ENCODE assay signal across 20 cellular contexts in genomic region chr5:137234973-137235943, GRCh38.
A peak's percentile ranks its signal among the peaks of the same experiment; 100 is the strongest.
DNase-seq lines count a peak whose midpoint lies in the region; ATAC-seq and TF ChIP-seq lines count a peak whose summit lies in the region.
"Had no signal": no experiment of that assay in that cellular context is flagged by ENCODE, and none has a peak within 500 bp of the region (broad histone marks: within the 10 kb centered on the region; RNA-seq: fewer than 3 reads in every experiment).

No MANE protein-coding gene starts in this region.

- no peaks in the 10 kb centered on the region for H3K4me1 ChIP-seq in smooth muscle cell (ENCODE audit: low read depth)
- H3K4me1 ChIP-seq: BLaER1 treated with 17β-estradiol and CSF1 and Interleukin-3, amounts not matched to agents 10 nM and 100 nM; gastrocnemius medialis; HAP-1 had no signal

- H3K9me3 ChIP-seq in smooth muscle cell (replicated peaks; ENCODE audit: low read depth), result no peaks in the 10 kb centered on the region
- H3K9me3 ChIP-seq: gastrocnemius medialis, HAP-1, MG63 had no signal

- peak overlapping the region; percentile 79 for H3K27ac ChIP-seq in smooth muscle cell (ENCODE audit: low read depth)
- H3K27ac ChIP-seq: BLaER1 treated with 17β-estradiol and CSF1 and Interleukin-3, amounts not matched to agents 10 nM and 100 nM; gastrocnemius medialis had no signal

- peak; percentile 78 for DNase-seq in SW480 (ENCODE audit: low spot score)
- DNase-seq in smooth muscle cell (lab: John Stamatoyannopoulos, UW; ENCODE audit: unreplicated experiment), result no peak
- no peak for DNase-seq in activated CD4-positive, alpha-beta T cell treated with anti-CD3 and anti-CD28 coated beads, Interleukin-2, amount 50 U/mL, for 4 hours
- no peak for DNase-seq in erythroblast (lab: John Stamatoyannopoulos, UW)
- DNase-seq in pons (ENCODE audit: low spot score), result no peak
- DNase-seq: activated CD4-positive, alpha-beta memory T cell treated with anti-CD3 and anti-CD28 coated beads for 36 hours; activated naive CD8-positive, alpha-beta T cell treated with anti-CD3 and anti-CD28 coated beads, Interleukin-2, amount 10 ng/mL, durations not matched to agents 7 days and 5 days; activated T-cell treated with anti-CD3 and anti-CD28 coated beads, Interleukin-2, amount 50 U/mL, for 48 hours; central memory CD4-positive, alpha-beta T cell; endodermal cell; gastrocnemius medialis; MG63; NCI-H2029 treated with DMSO at 0.1 percent for 48 hours; NCI-H524; nephron progenitor cell; retina had no signal

- no peaks in the 10 kb centered on the region for H3K36me3 ChIP-seq in smooth muscle cell (ENCODE audit: low read depth)
- H3K36me3 ChIP-seq: BLaER1 treated with 17β-estradiol and CSF1 and Interleukin-3, amounts not matched to agents 10 nM and 100 nM; gastrocnemius medialis; HAP-1; MG63 had no signal

- no peaks in the 10 kb centered on the region for H4K20me1 ChIP-seq in smooth muscle cell (ENCODE audit: low read depth)
- H4K20me1 ChIP-seq: BLaER1 treated with 17β-estradiol and CSF1 and Interleukin-3, amounts not matched to agents 10 nM and 100 nM had no signal

- no peaks in the 10 kb centered on the region for H3F3A ChIP-seq in smooth muscle cell (ENCODE audit: low read depth)

- WGBS in smooth muscle cell (ENCODE audit: low lambda C conversion rate), result 78% methylated on average over 10 of the region's 10 CpGs

- no peak for TF ChIP-seq POLR2A in erythroblast (IDR thresholded peaks at IDR 0.05; ENCODE audit: low read length)

- no peak overlapping the region for H2AFZ ChIP-seq in smooth muscle cell (ENCODE audit: low read depth)

- H3K9ac ChIP-seq in smooth muscle cell (ENCODE audit: low read depth), result peak overlapping the region; percentile 4
- H3K9ac ChIP-seq: BLaER1 treated with 17β-estradiol and CSF1 and Interleukin-3, amounts not matched to agents 10 nM and 100 nM had no signal

- no peak overlapping the region for H3K4me3 ChIP-seq in smooth muscle cell
- H3K4me3 ChIP-seq: BLaER1 treated with 17β-estradiol and CSF1 and Interleukin-3, amounts not matched to agents 10 nM and 100 nM; gastrocnemius medialis; HAP-1; MG63 had no signal

- ATAC-seq in GM19351 (IDR thresholded peaks at IDR 0.05; ENCODE audit: unreplicated experiment) (peak; percentile 85), HG03108 (IDR thresholded peaks at IDR 0.05; ENCODE audit: unreplicated experiment) (peak; percentile 67)
- ATAC-seq: gastrocnemius medialis had no signal

- no peak overlapping the region for H3K4me2 ChIP-seq in smooth muscle cell
- H3K4me2 ChIP-seq: BLaER1 treated with 17β-estradiol and CSF1 and Interleukin-3, amounts not matched to agents 10 nM and 100 nM had no signal

- peaks cover 4% of the 10 kb centered on the region for H3K27me3 ChIP-seq in smooth muscle cell (ENCODE audit: low read depth)
- H3K27me3 ChIP-seq: BLaER1 treated with 17β-estradiol and CSF1 and Interleukin-3, amounts not matched to agents 10 nM and 100 nM; gastrocnemius medialis; MG63 had no signal

- no peaks in the 10 kb centered on the region for H3K79me2 ChIP-seq in smooth muscle cell (ENCODE audit: low read depth)

- no peak for TF ChIP-seq CTCF in smooth muscle cell (IDR thresholded peaks at IDR 0.05; ENCODE audit: borderline replicate concordance, insufficient read depth, poor library complexity, severe bottlenecking)
